In genomic region chr21:14057313-14057712, GRCh38 we compare ENCODE assay signal across 2 cellular contexts.
TF ChIP-seq lines count a peak whose summit lies in the region.

No MANE protein-coding gene starts in this region.

TF ChIP-seq in GM23338, 12 proteins besides CTCF, POLR2A, EP300 and RAD21:
- TF ChIP-seq REST (IDR thresholded peaks at IDR 0.05; ENCODE audit: unreplicated experiment) (no peak), ETS1 (IDR thresholded peaks at IDR 0.05) (no peak), ZNF114 (CRISPR knock-in tag; IDR thresholded peaks at IDR 0.05) (no peak), ZNF462 (CRISPR knock-in tag; IDR thresholded peaks at IDR 0.05) (no peak)

TF ChIP-seq in IMR-90, 13 proteins besides CTCF, POLR2A, EP300 and RAD21:
- no peak for TF ChIP-seq NFE2L2 (IDR thresholded peaks at IDR 0.05; ENCODE audit: low read depth, low read length)
- no peak for TF ChIP-seq BHLHE40 (IDR thresholded peaks at IDR 0.05; ENCODE audit: low read depth, low read length)
- TF ChIP-seq FOS (IDR thresholded peaks at IDR 0.05; ENCODE audit: low read depth, low read length) = no peak
- no peak for TF ChIP-seq RFX5 (IDR thresholded peaks at IDR 0.05; ENCODE audit: low read depth, low read length)
- no peak for TF ChIP-seq CHD1 (IDR thresholded peaks at IDR 0.05; ENCODE audit: low read depth, low read length)
- TF ChIP-seq RCOR1 (IDR thresholded peaks at IDR 0.05; ENCODE audit: insufficient replicate concordance, low read length) = no peak
- no peak for TF ChIP-seq CEBPB (IDR thresholded peaks at IDR 0.05; ENCODE audit: low read depth, low read length)
- no peak for TF ChIP-seq ELK1 (IDR thresholded peaks at IDR 0.05; ENCODE audit: borderline replicate concordance, low read depth, low read length)
- no peak for TF ChIP-seq SMC3 (IDR thresholded peaks at IDR 0.05; ENCODE audit: low read depth, low read length)
- no peak for TF ChIP-seq USF2 (IDR thresholded peaks at IDR 0.05; ENCODE audit: low read depth, low read length)
- TF ChIP-seq MAZ (IDR thresholded peaks at IDR 0.05; ENCODE audit: borderline replicate concordance, low read depth, low read length) = no peak
- no peak for TF ChIP-seq MXI1 (IDR thresholded peaks at IDR 0.05; ENCODE audit: borderline replicate concordance, low read depth, low read length)
- no peak for TF ChIP-seq MAFK (IDR thresholded peaks at IDR 0.05; ENCODE audit: low read depth, low read length)
